Comparison of ENCODE assay signal across 22 cellular contexts in genomic region chr9:97940707-97941106, GRCh38. TPM values are rescaled to one million over a fixed set of nuclear protein-coding genes. Genes with fewer than 3 reads are reported as not detected.
DNase-seq lines count a peak whose midpoint lies in the region; ATAC-seq, FAIRE-seq and TF ChIP-seq lines count a peak whose summit lies in the region.
"Had no signal": no experiment of that assay in that cellular context is flagged by ENCODE, and none has a peak within 500 bp of the region (broad histone marks: within the 10 kb centered on the region; RNA-seq: fewer than 3 reads in every experiment).

No MANE protein-coding gene starts in this region.

- no peak overlapping the region for H3K27ac Mint-ChIP-seq in activated CD4-positive, alpha-beta memory T cell treated with anti-CD3 and anti-CD28 coated beads for 36 hours

- H3K27me3 Mint-ChIP-seq in activated CD4-positive, alpha-beta memory T cell treated with anti-CD3 and anti-CD28 coated beads for 36 hours = no peaks in the 10 kb centered on the region
- H3K27me3 Mint-ChIP-seq: CD4-positive, alpha-beta memory T cell had no signal

- H4K20me1 ChIP-seq in K562 (replicated peaks; ENCODE audit: control insufficient read depth, insufficient read depth, low read length) = no peaks in the 10 kb centered on the region

- peak overlapping the region; percentile 79 for H3K27ac ChIP-seq in K562 (ENCODE audit: extremely low read depth, low read depth, low read length)
- H3K27ac ChIP-seq: A549 had no signal

- peaks cover 16% of the 10 kb centered on the region for H3K4me1 Mint-ChIP-seq in activated CD4-positive, alpha-beta memory T cell treated with anti-CD3 and anti-CD28 coated beads for 36 hours (ENCODE audit: low read depth)

- H3K4me3 ChIP-seq in K562 = no peak overlapping the region
- H3K4me3 ChIP-seq: A549, GM12878 had no signal

- peaks cover 9% of the 10 kb centered on the region for H3K36me3 ChIP-seq in K562 (ENCODE audit: control insufficient read depth, insufficient read depth, low read length)

- H2AFZ ChIP-seq in K562 (ENCODE audit: low read depth, low read length) = peak overlapping the region; percentile 54; the same call in 1 of the 2 replicates

- DNase-seq in H54 (ENCODE audit: insufficient read length, low spot score) (no peak), NCI-H526 treated with DMSO at 0.1 percent for 48 hours (lab: John Stamatoyannopoulos, UW) (peak; percentile 18), K562 (ENCODE audit: extremely low read depth in 1 of 4, low spot score in 3 of 4) (peak in 2 of 4 experiments; percentile 19 to 60), AML-193 (lab: John Stamatoyannopoulos, UW) (no peak), NCI-H1105 (lab: John Stamatoyannopoulos, UW) (no peak)
- DNase-seq in activated CD4-positive, alpha-beta memory T cell treated with anti-CD3 and anti-CD28 coated beads for 36 hours = no peak
- DNase-seq: 8988T; ACHN; C1 segment of cervical spinal cord; Caco-2; CD4-positive, alpha-beta memory T cell; DMS153; DMS79; EL; GDM1; GOT3; H7; HCEC 1CT had no signal

- peak overlapping the region; percentile 18 to 84; a peak in 2 of 4 replicates for H3K9ac ChIP-seq in K562 (ENCODE audit: insufficient read depth in 1 of 2, low read depth in 2 of 2, low read length in 2 of 2)

- CTCF ChIA-PET in K562 (lab: Yijun Ruan, JAX; ENCODE audit: low intra/inter-chr PET ratio) = no interaction called here
- CTCF ChIA-PET in activated CD4-positive, alpha-beta memory T cell treated with anti-CD3 and anti-CD28 coated beads for 36 hours (lab: Charles Lee) = interaction anchor here (1.3 kb wide), 1 partner anchor 16 kb away, joined by 4 read pairs; no protein-coding TSS in a partner anchor

- in situ Hi-C loops in K562 (cut with MboI) = no loop called here

- ATAC-seq in K562 (peak; percentile 7), GM18858 (IDR thresholded peaks at IDR 0.05; ENCODE audit: unreplicated experiment) (no peak)
- ATAC-seq: A549, GM12878 had no signal

- peaks cover 66% of the 10 kb centered on the region for H3K79me2 ChIP-seq in K562 (ENCODE audit: control insufficient read depth, insufficient read depth, low read length)

- BruUV-seq in K562 (replicated peaks; lab: Mats Ljungman, UMichigan) = no TSS peak

- H3K4me1 ChIP-seq in K562 (replicated peaks in 1 of 2; ENCODE audit: control insufficient read depth in 2 of 2, insufficient read depth in 2 of 2, low read length in 2 of 2) = peaks cover 34 to 68% of the 10 kb centered on the region in 2 experiments; a peak in 4 of 5 replicates
- H3K4me1 ChIP-seq: A549, Caco-2 had no signal

- H3K4me2 ChIP-seq in K562 (ENCODE audit: insufficient read depth, low read length) = peak overlapping the region; percentile 59
- H3K4me2 ChIP-seq: A549 had no signal

- peak; percentile 71 for FAIRE-seq in H54 (lab: Jason Lieb, UNC)
- FAIRE-seq in K562 (lab: Jason Lieb, UNC) = no peak
- FAIRE-seq: A549, GM12878 had no signal

- POLR2A ChIA-PET in K562 (lab: Yijun Ruan, JAX) = interaction anchor here (0.5 to 4.6 kb wide), 5 partner anchors 11 to 142 kb away, joined by 3 to 33 read pairs (median 3); partner anchors contain the start of genes ANP32B and TRMO
- POLR2A ChIA-PET in activated CD4-positive, alpha-beta memory T cell treated with anti-CD3 and anti-CD28 coated beads for 36 hours (lab: Charles Lee) = interaction anchor here (0.6 kb wide), 1 partner anchor 315 kb away, joined by 3 read pairs; the partner anchor contains the start of gene TBC1D2

- intact Hi-C loops in K562 (cut with micrococcal nuclease) = loop anchor here (2.0 to 5.0 kb wide), 2 partner anchors 14 to 242 kb away; no protein-coding TSS in a partner anchor
- intact Hi-C loops in activated CD4-positive, alpha-beta memory T cell treated with anti-CD3 and anti-CD28 coated beads for 36 hours (cut with micrococcal nuclease) = no loop called here

- no peak for TF ChIP-seq POLR2A in H54 (IDR thresholded peaks at IDR 0.05; ENCODE audit: low read depth, low read length)
- TF ChIP-seq POLR2A in K562 (conservative IDR thresholded peaks at IDR 0.05) = no peak

- TF ChIP-seq EP300 in K562 (IDR thresholded peaks at IDR 0.05; ENCODE audit: low read length) = no peak

- no peaks in the 10 kb centered on the region for H3K36me3 Mint-ChIP-seq in activated CD4-positive, alpha-beta memory T cell treated with anti-CD3 and anti-CD28 coated beads for 36 hours
- H3K36me3 Mint-ChIP-seq: CD4-positive, alpha-beta memory T cell had no signal

- no peaks in the 10 kb centered on the region for H3K27me3 ChIP-seq in K562 (ENCODE audit: control insufficient read depth in 2 of 2, insufficient read depth in 2 of 2, low read length in 2 of 2)

- no peak overlapping the region for H3K4me3 Mint-ChIP-seq in activated CD4-positive, alpha-beta memory T cell treated with anti-CD3 and anti-CD28 coated beads for 36 hours
- H3K4me3 Mint-ChIP-seq: CD4-positive, alpha-beta memory T cell had no signal

- no peaks in the 10 kb centered on the region for H3K9me1 ChIP-seq in K562 (ENCODE audit: control insufficient read depth, insufficient read depth, low read length)

- no peak for TF ChIP-seq CTCF in K562 (IDR thresholded peaks at IDR 0.05 in 2 of 3, conservative IDR thresholded peaks at IDR 0.05 in 1 of 3; ENCODE audit: insufficient read depth in 2 of 3, low read depth in 1 of 3, low read length in 3 of 3)

- 6% methylated on average over 3 of the region's 3 CpGs for WGBS in K562 (ENCODE audit: insufficient coverage, low coverage, missing lambda C conversion rate)

- no peaks in the 10 kb centered on the region for H3K9me3 Mint-ChIP-seq in activated CD4-positive, alpha-beta memory T cell treated with anti-CD3 and anti-CD28 coated beads for 36 hours

- no peak for TF ChIP-seq RAD21 in K562 (CRISPR knock-in tag; conservative IDR thresholded peaks at IDR 0.05 in 1 of 2, IDR thresholded peaks at IDR 0.05 in 1 of 2)

- H3K9me3 ChIP-seq in K562 (replicated peaks; ENCODE audit: control insufficient read depth, insufficient read depth, low read depth, low read length) = no peaks in the 10 kb centered on the region
- H3K9me3 ChIP-seq: A549, Caco-2 had no signal

RNA-seq across cellular contexts. Expression of gene HEMGN, which starts 2.7 kb away (rescaled TPM):
- total RNA-seq in K562 (2011; cell fraction: chromatin; rRNA removed; ENCODE audit: low replicate concordance) = 11.3 and 87.8 TPM in 2 replicates
- total RNA-seq in K562 (2011; cell fraction: nucleolus; rRNA removed) = 10.7 and 21.2 TPM in 2 replicates
- total RNA-seq in K562 (2011; cell fraction: nucleoplasm; rRNA removed) = 28.6 and 33.8 TPM in 2 replicates
- total RNA-seq in K562 (2014; rRNA removed) (107 and 116 TPM in 2 replicates), K562 (2014; rRNA removed; fragmentation: Illumina TruSeq; extraction: Trizol) (182 and 209 TPM in 2 replicates), K562 (2015; rRNA removed; fragmentation: Illumina TruSeq; extraction: Trizol) (54.3 and 56.3 TPM in 2 replicates), K562 (2021) (101 and 104 TPM in 2 replicates)
- polyA plus RNA-seq in K562 (2011; rRNA removed) (104 and 197 TPM in 2 replicates), K562 (2014; fragmentation: Illumina TruSeq; extraction: Trizol) (183 and 258 TPM in 2 replicates), K562 (2014; fragmentation: Nextera tagmentation; extraction: Ambion mirVana) (100 to 1,000 TPM; 110 to 156 TPM), K562 (2014; rRNA removed) (124 and 137 TPM in 2 replicates)
- 25.0 and 35.1 TPM in 2 replicates for polyA plus RNA-seq in K562 (2011; cell fraction: cytosol; rRNA removed)
- polyA plus RNA-seq in K562 (2011; cell fraction: nucleus; rRNA removed) = 20.7 and 23.5 TPM in 2 replicates
- polyA plus RNA-seq in K562 (2012) = 22.3 and 42.9 TPM in 2 replicates
- polyA minus RNA-seq in K562 (2011; rRNA and poly(A)+ RNA removed) = 106 and 117 TPM in 2 replicates
- 22.3 and 41.9 TPM in 2 replicates for polyA minus RNA-seq in K562 (2011; cell fraction: cytosol; rRNA and poly(A)+ RNA removed)
- polyA minus RNA-seq in K562 (2011; cell fraction: nucleus; rRNA and poly(A)+ RNA removed) = 10.1 and 16.6 TPM in 2 replicates
- total RNA-seq in activated CD4-positive, alpha-beta memory T cell treated with anti-CD3 and anti-CD28 coated beads for 36 hours = under 1 TPM; 0.69 to 0.99 TPM
- total RNA-seq: Caco-2, H7 had no signal
- polyA plus RNA-seq: A549, BJ had no signal

RNA-seq across cellular contexts. Expression of gene TRMO, which starts 18.4 kb away (rescaled TPM):
- 9.3 and 20.1 TPM in 2 replicates for total RNA-seq in K562 (2011; cell fraction: chromatin; rRNA removed; ENCODE audit: low replicate concordance)
- 6.6 and 6.7 TPM in 2 replicates for total RNA-seq in K562 (2011; cell fraction: nucleolus; rRNA removed)
- 8.8 and 9.2 TPM in 2 replicates for total RNA-seq in K562 (2011; cell fraction: nucleoplasm; rRNA removed)
- 16.2 and 16.7 TPM in 2 replicates for total RNA-seq in K562 (2014; rRNA removed)
- 16.2 and 18.4 TPM in 2 replicates for total RNA-seq in K562 (2014; rRNA removed; fragmentation: Illumina TruSeq; extraction: Trizol)
- total RNA-seq in K562 (2015; rRNA removed; fragmentation: Illumina TruSeq; extraction: Trizol) = 22.4 and 22.9 TPM in 2 replicates
- total RNA-seq in K562 (2021) = 12.2 and 12.5 TPM in 2 replicates
- 14.2 and 16.3 TPM in 2 replicates for polyA plus RNA-seq in K562 (2011; rRNA removed)
- polyA plus RNA-seq in K562 (2011; cell fraction: cytosol; rRNA removed) = 8.2 and 12.4 TPM in 2 replicates
- polyA plus RNA-seq in K562 (2011; cell fraction: nucleus; rRNA removed) = 10.3 and 14.4 TPM in 2 replicates
- 8.9 and 10.4 TPM in 2 replicates for polyA plus RNA-seq in K562 (2012)
- polyA plus RNA-seq in K562 (2014; fragmentation: Illumina TruSeq; extraction: Trizol) = 17.2 and 20.0 TPM in 2 replicates
- polyA plus RNA-seq in K562 (2014; fragmentation: Nextera tagmentation; extraction: Ambion mirVana) = 10 to 100 TPM in 1 of 2 experiments, 1 to 10 TPM in 1; 5.6 to 12.8 TPM
- polyA plus RNA-seq in K562 (2014; rRNA removed) = 17.2 and 18.4 TPM in 2 replicates
- polyA minus RNA-seq in K562 (2011; rRNA and poly(A)+ RNA removed) = 23.2 and 23.8 TPM in 2 replicates
- 5.8 and 8.6 TPM in 2 replicates for polyA minus RNA-seq in K562 (2011; cell fraction: cytosol; rRNA and poly(A)+ RNA removed)
- polyA minus RNA-seq in K562 (2011; cell fraction: nucleus; rRNA and poly(A)+ RNA removed) = 5.1 and 8.1 TPM in 2 replicates
- total RNA-seq in activated CD4-positive, alpha-beta memory T cell treated with anti-CD3 and anti-CD28 coated beads for 36 hours = 10 to 100 TPM; 13.3 to 13.4 TPM

RNA-seq across cellular contexts. Expression of gene ANP32B, which starts 42.4 kb away (rescaled TPM):
- total RNA-seq in K562 (2011; cell fraction: chromatin; rRNA removed; ENCODE audit: low replicate concordance) = 103 and 181 TPM in 2 replicates
- 53.9 and 79.2 TPM in 2 replicates for total RNA-seq in K562 (2011; cell fraction: nucleolus; rRNA removed)
- 96.2 and 106 TPM in 2 replicates for total RNA-seq in K562 (2011; cell fraction: nucleoplasm; rRNA removed)
- 90.3 and 90.7 TPM in 2 replicates for total RNA-seq in K562 (2014; rRNA removed)
- total RNA-seq in K562 (2014; rRNA removed; fragmentation: Illumina TruSeq; extraction: Trizol) = 80.3 and 96.1 TPM in 2 replicates
- 68.9 and 78.4 TPM in 2 replicates for total RNA-seq in K562 (2015; rRNA removed; fragmentation: Illumina TruSeq; extraction: Trizol)
- 384 and 454 TPM in 2 replicates for total RNA-seq in K562 (2021)
- 135 and 147 TPM in 2 replicates for polyA plus RNA-seq in K562 (2011; rRNA removed)
- 19.4 and 46.5 TPM in 2 replicates for polyA plus RNA-seq in K562 (2011; cell fraction: cytosol; rRNA removed)
- 41.5 and 53.7 TPM in 2 replicates for polyA plus RNA-seq in K562 (2011; cell fraction: nucleus; rRNA removed)
- polyA plus RNA-seq in K562 (2012) = 595 and 725 TPM in 2 replicates
- polyA plus RNA-seq in K562 (2014; fragmentation: Illumina TruSeq; extraction: Trizol) = 711 and 815 TPM in 2 replicates
- polyA plus RNA-seq in K562 (2014; fragmentation: Nextera tagmentation; extraction: Ambion mirVana) = 100 to 1,000 TPM in 1 of 2 experiments, 10 to 100 TPM in 1; 87.2 to 141 TPM
- 331 and 380 TPM in 2 replicates for polyA plus RNA-seq in K562 (2014; rRNA removed)
- 117 and 146 TPM in 2 replicates for polyA minus RNA-seq in K562 (2011; rRNA and poly(A)+ RNA removed)
- 105 and 106 TPM in 2 replicates for polyA minus RNA-seq in K562 (2011; cell fraction: cytosol; rRNA and poly(A)+ RNA removed)
- 31.2 and 52.8 TPM in 2 replicates for polyA minus RNA-seq in K562 (2011; cell fraction: nucleus; rRNA and poly(A)+ RNA removed)
- 100 to 1,000 TPM; 352 to 358 TPM for total RNA-seq in activated CD4-positive, alpha-beta memory T cell treated with anti-CD3 and anti-CD28 coated beads for 36 hours

Comparison
In these comparisons a context has a peak if more than half of its experiments do, and no peak if none do; other contexts are left out.
1. RNA of gene HEMGN, which starts 2.7 kb away (total RNA-seq): 10.7 to 209 TPM in K562; 0.69 to 0.99 TPM in activated CD4-positive, alpha-beta memory T cell treated with anti-CD3 and anti-CD28 coated beads for 36 hours; every median in the first group is over 4 times any median in the second.